18 cellular contexts compared by ENCODE assay signal in genomic region chr1:151106891-151107290, GRCh38. TPM values are rescaled to one million over a fixed set of nuclear protein-coding genes. Genes with fewer than 3 reads are reported as not detected.
A peak's percentile ranks its signal among the peaks of the same experiment; 100 is the strongest.
DNase-seq lines count a peak whose midpoint lies in the region; ATAC-seq, FAIRE-seq and TF ChIP-seq lines count a peak whose summit lies in the region.
"Had no signal": no experiment of that assay in that cellular context is flagged by ENCODE, and none has a peak within 500 bp of the region (broad histone marks: within the 10 kb centered on the region; RNA-seq: fewer than 3 reads in every experiment).

No MANE protein-coding gene starts in this region.

- H3K4me3 ChIP-seq in brain microvascular endothelial cell (ENCODE audit: low read depth, low read length), result no peak overlapping the region
- H3K4me3 ChIP-seq in keratinocyte (ENCODE audit: control insufficient read depth in 2 of 3, extremely low read depth in 1 of 3, insufficient read depth in 2 of 3, low read depth in 1 of 3, low read length in 3 of 3), result no peak overlapping the region
- H3K4me3 ChIP-seq in tibial artery, result no peak overlapping the region
- H3K4me3 ChIP-seq: body of pancreas, HAP-1, pancreas, stomach had no signal

- H3K4me2 ChIP-seq in keratinocyte (ENCODE audit: control insufficient read depth, extremely low read depth, insufficient read depth, low read depth, low read length), result no peak overlapping the region

- TF ChIP-seq CTCF in brain microvascular endothelial cell (IDR thresholded peaks at IDR 0.05; ENCODE audit: low read depth, low read length, missing control alignments) (no peak), keratinocyte (optimal IDR thresholded peaks at IDR 0.05 in 1 of 3, IDR thresholded peaks at IDR 0.05 in 1 of 3, conservative IDR thresholded peaks at IDR 0.05 in 1 of 3; ENCODE audit: extremely low read depth in 1 of 3, insufficient read depth in 2 of 3, low read length in 3 of 3) (no peak), tibial artery (IDR thresholded peaks at IDR 0.05) (no peak)

- TF ChIP-seq POLR2A in GM18505 (IDR thresholded peaks at IDR 0.05; ENCODE audit: borderline replicate concordance, extremely low read depth, insufficient read depth, insufficient read length), result no peak

- no peaks in the 10 kb centered on the region for H3K79me2 ChIP-seq in keratinocyte (ENCODE audit: control insufficient read depth, insufficient read depth, low read length)

- intact Hi-C loops in tibial artery (cut with DNase I; ENCODE audit: low total_unique reads), result loop anchor here (10.0 kb wide), 1 partner anchor 138 kb away; no protein-coding TSS in a partner anchor

- no peaks in the 10 kb centered on the region for H4K20me1 ChIP-seq in keratinocyte (ENCODE audit: control insufficient read depth, extremely low read depth, insufficient read depth, low read length)

- ATAC-seq in HG02970 (IDR thresholded peaks at IDR 0.05; ENCODE audit: low FRiP score, unreplicated experiment), result no peak
- ATAC-seq in GM18505 (IDR thresholded peaks at IDR 0.05; ENCODE audit: unreplicated experiment), result no peak
- ATAC-seq: activated CD8-positive, alpha-beta T cell treated with anti-CD3 and anti-CD28 coated beads for 36 hours; body of pancreas; pancreas had no signal

- H3K9ac ChIP-seq in keratinocyte (ENCODE audit: control insufficient read depth, extremely low read depth, insufficient read depth, low read length), result no peak overlapping the region

- H3K4me1 ChIP-seq in keratinocyte (ENCODE audit: control insufficient read depth, extremely low read depth, insufficient read depth, low read length) (no peaks in the 10 kb centered on the region), tibial artery (no peaks in the 10 kb centered on the region)
- H3K4me1 ChIP-seq: BE2C, body of pancreas, HAP-1, pancreas, stomach had no signal

- no peak overlapping the region for H2AFZ ChIP-seq in keratinocyte (ENCODE audit: control insufficient read depth, low read length)

- H3K9me3 ChIP-seq in keratinocyte (ENCODE audit: control insufficient read depth, low read depth, low read length) (no peaks in the 10 kb centered on the region), tibial artery (no peaks in the 10 kb centered on the region)
- H3K9me3 ChIP-seq: BE2C, body of pancreas, HAP-1, pancreas, stomach had no signal

- H3K27ac ChIP-seq in brain microvascular endothelial cell (no peak overlapping the region), keratinocyte (ENCODE audit: control insufficient read depth, insufficient read depth, low read length) (no peak overlapping the region), tibial artery (no peak overlapping the region)
- H3K27ac ChIP-seq: body of pancreas, pancreas, stomach had no signal

- no peaks in the 10 kb centered on the region for H3K36me3 ChIP-seq in brain microvascular endothelial cell (replicated peaks)
- H3K36me3 ChIP-seq in keratinocyte (ENCODE audit: control insufficient read depth in 2 of 2, extremely low read depth in 1 of 2, insufficient read depth in 2 of 2, low read length in 2 of 2), result no peaks in the 10 kb centered on the region
- peaks cover 16 to 54% (median 32%) of the 10 kb centered on the region in 3 donors for H3K36me3 ChIP-seq in tibial artery
- H3K36me3 ChIP-seq: BE2C, HAP-1, pancreas had no signal

- no peaks in the 10 kb centered on the region for H3K27me3 ChIP-seq in brain microvascular endothelial cell (replicated peaks)
- H3K27me3 ChIP-seq in keratinocyte (ENCODE audit: control insufficient read depth, extremely low read depth, insufficient read depth, low read length), result no peaks in the 10 kb centered on the region
- H3K27me3 ChIP-seq in tibial artery, result no peaks in the 10 kb centered on the region
- H3K27me3 ChIP-seq: BE2C, body of pancreas, pancreas, stomach had no signal

- DNase-seq in AG08396 (ENCODE audit: low spot score), result peak; percentile 39
- peak; percentile 56 for DNase-seq in HT1080 (ENCODE audit: low read depth)
- peak; percentile 62 for DNase-seq in brain microvascular endothelial cell
- no peak for DNase-seq in keratinocyte (ENCODE audit: low read depth, low spot score)
- DNase-seq in NOMO-1 treated with DMSO at 0.1 percent for 48 hours (lab: John Stamatoyannopoulos, UW; ENCODE audit: unreplicated experiment), result no peak
- DNase-seq in tibial artery, result no peak
- DNase-seq: activated CD8-positive, alpha-beta T cell treated with anti-CD3 and anti-CD28 coated beads for 36 hours; BE2C; body of pancreas; DMS 273 treated with DMSO at 0.1 percent for 48 hours; effector CD8-positive, alpha-beta T cell; islet precursor cell; pancreas; stomach had no signal

- in situ Hi-C loops in brain microvascular endothelial cell (cut with HindIII; ENCODE audit: low pct_ligation_motif_present, low sequenced_read_pairs), result no loop called here

- H3K9me1 ChIP-seq in keratinocyte (ENCODE audit: control insufficient read depth, extremely low read depth, insufficient read depth, low read length), result no peaks in the 10 kb centered on the region

- FAIRE-seq in keratinocyte (lab: Jason Lieb, UNC), result peak; percentile 5
- FAIRE-seq: pancreas had no signal

- dilution Hi-C loops in keratinocyte (cut with MboI; ENCODE audit: extremely low pct_ligation_motif_present, low sequenced_read_pairs), result no loop called here

RNA-seq across cellular contexts. Expression of gene GABPB2, which starts 36.3 kb away (rescaled TPM):
- 2.4 and 5.5 TPM in 2 replicates for total RNA-seq in HT1080 (2014; rRNA removed; shearing (Covaris generic))
- polyA plus RNA-seq in HT1080 (2015; cell fraction: cytosol; rRNA removed), result 3.9 and 4.0 TPM in 2 replicates
- polyA plus RNA-seq in HT1080 (2015; cell fraction: nucleus; rRNA removed), result 2.5 and 5.4 TPM in 2 replicates
- 11.5 to 13.3 TPM (median 11.8 TPM) in 3 replicates for polyA plus RNA-seq in keratinocyte
- polyA plus RNA-seq in keratinocyte (2011; ENCODE audit: low read depth), result 8.4 TPM
- 9.1 and 11.2 TPM in 2 replicates for polyA plus RNA-seq in keratinocyte (2011; cell fraction: cytosol; rRNA removed)
- 15.5 and 16.1 TPM in 2 replicates for polyA plus RNA-seq in keratinocyte (2011; cell fraction: nucleus; rRNA removed)
- 5.4 and 5.9 TPM in 2 replicates for polyA plus RNA-seq in keratinocyte (2012; ENCODE audit: low replicate concordance)
- polyA minus RNA-seq in keratinocyte, result 7.2 to 18.1 TPM (median 14.8 TPM) in 3 replicates
- polyA minus RNA-seq in keratinocyte (2011; cell fraction: cytosol; rRNA and poly(A)+ RNA removed), result 8.1 TPM
- 4.0 and 7.9 TPM in 2 replicates for polyA minus RNA-seq in keratinocyte (2011; cell fraction: nucleus; rRNA and poly(A)+ RNA removed)

RNA-seq across cellular contexts. Expression of gene SEMA6C, which starts 39.5 kb away (rescaled TPM):
- 0.80 and 1.5 TPM in 2 replicates for total RNA-seq in HT1080 (2014; rRNA removed; shearing (Covaris generic))
- 1.8 and 2.1 TPM in 2 replicates for polyA plus RNA-seq in HT1080 (2015; cell fraction: cytosol; rRNA removed)
- polyA plus RNA-seq in HT1080 (2015; cell fraction: nucleus; rRNA removed), result 5.9 and 6.0 TPM in 2 replicates
- 0.43 to 1.9 TPM (median 0.93 TPM) in 3 replicates for polyA plus RNA-seq in keratinocyte
- 0.34 TPM for polyA plus RNA-seq in keratinocyte (2011; ENCODE audit: low read depth)
- polyA plus RNA-seq in keratinocyte (2011; cell fraction: cytosol; rRNA removed), result 0.36 and 0.55 TPM in 2 replicates
- 4.0 and 6.0 TPM in 2 replicates for polyA plus RNA-seq in keratinocyte (2011; cell fraction: nucleus; rRNA removed)
- 0.73 and 0.91 TPM in 2 replicates for polyA plus RNA-seq in keratinocyte (2012; ENCODE audit: low replicate concordance)
- polyA minus RNA-seq in keratinocyte, result 1.0 to 3.3 TPM (median 1.5 TPM) in 3 replicates
- 0.58 TPM for polyA minus RNA-seq in keratinocyte (2011; cell fraction: cytosol; rRNA and poly(A)+ RNA removed)
- 4.6 and 4.7 TPM in 2 replicates for polyA minus RNA-seq in keratinocyte (2011; cell fraction: nucleus; rRNA and poly(A)+ RNA removed)

RNA-seq across cellular contexts. Expression of gene MLLT11, which starts 46.7 kb away (rescaled TPM):
- 8.8 and 9.8 TPM in 2 replicates for total RNA-seq in HT1080 (2014; rRNA removed; shearing (Covaris generic))
- polyA plus RNA-seq in HT1080 (2015; cell fraction: cytosol; rRNA removed), result 12.2 and 12.9 TPM in 2 replicates
- polyA plus RNA-seq in HT1080 (2015; cell fraction: nucleus; rRNA removed), result 7.6 and 8.0 TPM in 2 replicates
- polyA plus RNA-seq in keratinocyte, result 8.8 to 16.4 TPM (median 10.8 TPM) in 3 replicates
- 2.5 TPM for polyA plus RNA-seq in keratinocyte (2011; ENCODE audit: low read depth)
- 13.3 and 18.1 TPM in 2 replicates for polyA plus RNA-seq in keratinocyte (2011; cell fraction: cytosol; rRNA removed)
- 9.2 and 11.2 TPM in 2 replicates for polyA plus RNA-seq in keratinocyte (2011; cell fraction: nucleus; rRNA removed)
- 6.4 and 7.7 TPM in 2 replicates for polyA plus RNA-seq in keratinocyte (2012; ENCODE audit: low replicate concordance)
- 3.6 to 7.1 TPM (median 4.4 TPM) in 3 replicates for polyA minus RNA-seq in keratinocyte
- 5.2 TPM for polyA minus RNA-seq in keratinocyte (2011; cell fraction: cytosol; rRNA and poly(A)+ RNA removed)
- polyA minus RNA-seq in keratinocyte (2011; cell fraction: nucleus; rRNA and poly(A)+ RNA removed), result 1.7 and 3.3 TPM in 2 replicates

RNA-seq across cellular contexts. Expression of gene CDC42SE1, which starts 47.5 kb away (rescaled TPM):
- total RNA-seq in HT1080 (2014; rRNA removed; shearing (Covaris generic)), result 66.5 and 67.1 TPM in 2 replicates
- polyA plus RNA-seq in HT1080 (2015; cell fraction: cytosol; rRNA removed), result 50.9 and 51.7 TPM in 2 replicates
- 135 and 139 TPM in 2 replicates for polyA plus RNA-seq in HT1080 (2015; cell fraction: nucleus; rRNA removed)
- 127 to 151 TPM (median 138 TPM) in 3 replicates for polyA plus RNA-seq in keratinocyte
- 46.3 TPM for polyA plus RNA-seq in keratinocyte (2011; ENCODE audit: low read depth)
- polyA plus RNA-seq in keratinocyte (2011; cell fraction: cytosol; rRNA removed), result 85.3 and 114 TPM in 2 replicates
- 210 and 233 TPM in 2 replicates for polyA plus RNA-seq in keratinocyte (2011; cell fraction: nucleus; rRNA removed)
- polyA plus RNA-seq in keratinocyte (2012; ENCODE audit: low replicate concordance), result 95.9 and 137 TPM in 2 replicates
- polyA minus RNA-seq in keratinocyte, result 80.7 to 144 TPM (median 119 TPM) in 3 replicates
- 98.6 TPM for polyA minus RNA-seq in keratinocyte (2011; cell fraction: cytosol; rRNA and poly(A)+ RNA removed)
- 51.4 and 81.9 TPM in 2 replicates for polyA minus RNA-seq in keratinocyte (2011; cell fraction: nucleus; rRNA and poly(A)+ RNA removed)

RNA-seq across cellular contexts. Expression of gene TNFAIP8L2, which starts 49.6 kb away (rescaled TPM):
- not detected in 2 replicates for total RNA-seq in HT1080 (2014; rRNA removed; shearing (Covaris generic))
- not detected in 2 replicates for polyA plus RNA-seq in HT1080 (2015; cell fraction: cytosol; rRNA removed)
- polyA plus RNA-seq in HT1080 (2015; cell fraction: nucleus; rRNA removed), result not detected in 2 replicates
- polyA plus RNA-seq in keratinocyte, result not detected in 3 replicates
- polyA plus RNA-seq in keratinocyte (2011; ENCODE audit: low read depth), result not detected
- polyA plus RNA-seq in keratinocyte (2011; cell fraction: cytosol; rRNA removed), result not detected in 2 replicates
- polyA plus RNA-seq in keratinocyte (2011; cell fraction: nucleus; rRNA removed), result 0.32 TPM in 1 of 2 replicates, not detected in the other
- 0.23 TPM in 1 of 2 replicates, not detected in the other for polyA plus RNA-seq in keratinocyte (2012; ENCODE audit: low replicate concordance)
- not detected in 3 replicates for polyA minus RNA-seq in keratinocyte
- polyA minus RNA-seq in keratinocyte (2011; cell fraction: cytosol; rRNA and poly(A)+ RNA removed), result not detected
- polyA minus RNA-seq in keratinocyte (2011; cell fraction: nucleus; rRNA and poly(A)+ RNA removed), result not detected in 2 replicates
- total RNA-seq: glomerular endothelial cell had no signal

Comparison
In these comparisons a context has a peak if more than half of its experiments do, and no peak if none do; other contexts are left out.
1. DNase-seq: peak in AG08396 (single experiment), HT1080 (single experiment) and brain microvascular endothelial cell (single experiment); none in keratinocyte (single experiment), NOMO-1 treated with DMSO at 0.1 percent for 48 hours (single experiment) and tibial artery (0 of 2).